ENCODE assay signal across 16 cellular contexts in genomic region chr12:95143784-95144205, GRCh38.
DNase-seq lines count a peak whose midpoint lies in the region; TF ChIP-seq lines count a peak whose summit lies in the region.
"Had no signal": no experiment of that assay in that cellular context is flagged by ENCODE, and none has a peak within 500 bp of the region (broad histone marks: within the 10 kb centered on the region; RNA-seq: fewer than 3 reads in every experiment).

No MANE protein-coding gene starts in this region.

- no peak overlapping the region for H2AK5ac ChIP-seq in H9 (ENCODE audit: insufficient read length, low read length)

- no peak overlapping the region for H3K14ac ChIP-seq in H9 (ENCODE audit: insufficient read depth, low read length)

- no peak overlapping the region for H3K23ac ChIP-seq in H9 (ENCODE audit: insufficient read length, low read depth, low read length)

- no peak overlapping the region for H3K18ac ChIP-seq in H9 (ENCODE audit: insufficient read length, low read depth, low read length)

- no peaks in the 10 kb centered on the region for H4K20me1 ChIP-seq in H9 (ENCODE audit: control insufficient read depth, insufficient read depth, insufficient read length)

- no peak overlapping the region for H2BK120ac ChIP-seq in H9 (ENCODE audit: low read depth, low read length, poor library complexity, severe bottlenecking)

- H2BK12ac ChIP-seq in H9 (ENCODE audit: insufficient read length, low read depth, low read length): no peak overlapping the region

- H3K27ac Mint-ChIP-seq in H9: peak overlapping the region in 2 of 3 experiments; percentile 30 to 91; a peak in 3 of 7 replicates
- peak overlapping the region; percentile 32 for H3K27ac Mint-ChIP-seq in endothelial cell (ENCODE audit: unreplicated experiment)
- H3K27ac Mint-ChIP-seq in progenitor cell of endocrine pancreas: peak overlapping the region; percentile 29
- H3K27ac Mint-ChIP-seq in activated CD4-positive, alpha-beta memory T cell treated with anti-CD3 and anti-CD28 coated beads, Interleukin-2, amount 10 ng/mL, durations not matched to agents 7 days and 5 days: no peak overlapping the region
- H3K27ac Mint-ChIP-seq: CD14-positive monocyte; IgD-negative memory B cell; mesothelial cell of epicardium; stimulated activated memory B cell treated with anti-CD40 and anti-IgM and Interleukin-4, amounts not matched to agents 10 μg/mL and 1 μg/mL and 100 μg/mL, for 72 hours had no signal

- no peaks in the 10 kb centered on the region for H3K23me2 ChIP-seq in H9 (ENCODE audit: insufficient read length, low read depth, low read length, poor library complexity, severe bottlenecking)

- POLR2A ChIA-PET in activated CD4-positive, alpha-beta memory T cell treated with anti-CD3 and anti-CD28 coated beads, Interleukin-2, amount 10 ng/mL, durations not matched to agents 7 days and 5 days (lab: Charles Lee): no interaction called here

- H2BK15ac ChIP-seq in H9 (ENCODE audit: low read depth, low read length): no peak overlapping the region

- no peak overlapping the region for H4K5ac ChIP-seq in H9 (ENCODE audit: insufficient read length, low read depth, low read length)

- no peaks in the 10 kb centered on the region for H3K9me3 ChIP-seq in H9 (ENCODE audit: control insufficient read depth, low read depth, low read length)
- no peaks in the 10 kb centered on the region for H3K9me3 ChIP-seq in iPS-18a (ENCODE audit: control insufficient read depth, low read depth, low read length)

- no peak overlapping the region for H3T11ph ChIP-seq in H9 (ENCODE audit: low read length)

- TF ChIP-seq CTCF in H9 (conservative IDR thresholded peaks at IDR 0.05): no peak
- TF ChIP-seq CTCF in endothelial cell (IDR thresholded peaks at IDR 0.05; ENCODE audit: unreplicated experiment): no peak
- TF ChIP-seq CTCF in progenitor cell of endocrine pancreas (IDR thresholded peaks at IDR 0.05; ENCODE audit: unreplicated experiment): no peak

- H3K4me1 ChIP-seq in H9 (ENCODE audit: insufficient read depth, low read length) (no peaks in the 10 kb centered on the region), iPS-18a (ENCODE audit: control insufficient read depth, low read depth, low read length) (peaks cover 15% of the 10 kb centered on the region)

- H3K9me3 Mint-ChIP-seq in H9: peaks cover 0 to 5% of the 10 kb centered on the region in 2 experiments; a peak in 2 of 5 replicates
- no peaks in the 10 kb centered on the region for H3K9me3 Mint-ChIP-seq in endothelial cell (ENCODE audit: unreplicated experiment)
- H3K9me3 Mint-ChIP-seq in progenitor cell of endocrine pancreas (ENCODE audit: low read depth): no peaks in the 10 kb centered on the region
- H3K9me3 Mint-ChIP-seq in activated CD4-positive, alpha-beta memory T cell treated with anti-CD3 and anti-CD28 coated beads, Interleukin-2, amount 10 ng/mL, durations not matched to agents 7 days and 5 days: no peaks in the 10 kb centered on the region
- H3K9me3 Mint-ChIP-seq: CD14-positive monocyte; IgD-negative memory B cell; mesothelial cell of epicardium; stimulated activated memory B cell treated with anti-CD40 and anti-IgM and Interleukin-4, amounts not matched to agents 10 μg/mL and 1 μg/mL and 100 μg/mL, for 72 hours had no signal

- peaks cover 19 to 23% of the 10 kb centered on the region in 2 experiments for H3K4me1 Mint-ChIP-seq in H9
- H3K4me1 Mint-ChIP-seq in endothelial cell (ENCODE audit: unreplicated experiment): peaks cover 17% of the 10 kb centered on the region
- H3K4me1 Mint-ChIP-seq in progenitor cell of endocrine pancreas (ENCODE audit: low read depth): peaks cover 14% of the 10 kb centered on the region
- H3K4me1 Mint-ChIP-seq in activated CD4-positive, alpha-beta memory T cell treated with anti-CD3 and anti-CD28 coated beads, Interleukin-2, amount 10 ng/mL, durations not matched to agents 7 days and 5 days: no peaks in the 10 kb centered on the region
- H3K4me1 Mint-ChIP-seq: CD14-positive monocyte, IgD-negative memory B cell had no signal

- peaks cover 3 to 34% (median 28%) of the 10 kb centered on the region in 3 experiments; a peak in 6 of 7 replicates for H3K36me3 Mint-ChIP-seq in H9 (ENCODE audit: insufficient read depth in 1 of 3, low read depth in 3 of 3)
- H3K36me3 Mint-ChIP-seq in endothelial cell (ENCODE audit: low read depth, unreplicated experiment): peaks cover 5% of the 10 kb centered on the region
- H3K36me3 Mint-ChIP-seq in progenitor cell of endocrine pancreas (ENCODE audit: insufficient read depth): peaks cover 22% of the 10 kb centered on the region
- no peaks in the 10 kb centered on the region for H3K36me3 Mint-ChIP-seq in activated CD4-positive, alpha-beta memory T cell treated with anti-CD3 and anti-CD28 coated beads, Interleukin-2, amount 10 ng/mL, durations not matched to agents 7 days and 5 days (ENCODE audit: low read depth)
- H3K36me3 Mint-ChIP-seq: stimulated activated memory B cell treated with anti-CD40 and anti-IgM and Interleukin-4, amounts not matched to agents 10 μg/mL and 1 μg/mL and 100 μg/mL, for 72 hours had no signal

- H3K27me3 Mint-ChIP-seq in H9 (ENCODE audit: low read depth) (no peaks in the 10 kb centered on the region), endothelial cell (ENCODE audit: unreplicated experiment) (no peaks in the 10 kb centered on the region), progenitor cell of endocrine pancreas (no peaks in the 10 kb centered on the region)
- no peaks in the 10 kb centered on the region for H3K27me3 Mint-ChIP-seq in activated CD4-positive, alpha-beta memory T cell treated with anti-CD3 and anti-CD28 coated beads, Interleukin-2, amount 10 ng/mL, durations not matched to agents 7 days and 5 days
- H3K27me3 Mint-ChIP-seq: IgD-negative memory B cell; stimulated activated memory B cell treated with anti-CD40 and anti-IgM and Interleukin-4, amounts not matched to agents 10 μg/mL and 1 μg/mL and 100 μg/mL, for 72 hours had no signal

- H3K79me2 ChIP-seq in H9 (ENCODE audit: insufficient read depth, low read length): no peaks in the 10 kb centered on the region

- no peak overlapping the region for H3K4me3 ChIP-seq in iPS-18a (ENCODE audit: low read length)

- CTCF ChIA-PET in activated CD4-positive, alpha-beta memory T cell treated with anti-CD3 and anti-CD28 coated beads, Interleukin-2, amount 10 ng/mL, durations not matched to agents 7 days and 5 days (lab: Charles Lee): interaction anchor here (1.2 kb wide), 1 partner anchor 391 kb away, joined by 3 read pairs; no protein-coding TSS in a partner anchor

- no peak overlapping the region for H3K9ac ChIP-seq in H9 (ENCODE audit: extremely low read depth, insufficient read length, low read length)
- no peak overlapping the region for H3K9ac ChIP-seq in iPS-18a (ENCODE audit: low read length)

- H3K27me3 ChIP-seq in H9 (ENCODE audit: insufficient read depth, low read length) (no peaks in the 10 kb centered on the region), iPS-18a (ENCODE audit: control insufficient read depth, insufficient read depth, low read length) (no peaks in the 10 kb centered on the region)

- no peak for DNase-seq in H9
- no peak for DNase-seq in endothelial cell (ENCODE audit: low spot score)
- no peak for DNase-seq in progenitor cell of endocrine pancreas (ENCODE audit: low spot score, unreplicated experiment)
- no peak for DNase-seq in activated naive CD4-positive, alpha-beta T cell (lab: John Stamatoyannopoulos, UW)
- no peak for DNase-seq in effector CD8-positive, alpha-beta T cell (lab: John Stamatoyannopoulos, UW)
- DNase-seq in LoVo (ENCODE audit: low spot score): no peak
- no peak for DNase-seq in activated CD4-positive, alpha-beta memory T cell treated with anti-CD3 and anti-CD28 coated beads, Interleukin-2, amount 10 ng/mL, durations not matched to agents 7 days and 5 days
- DNase-seq: activated naive CD4-positive, alpha-beta T cell treated with Interleukin-2 at 50 U/mL for 16 hours; caudate nucleus; NCI-H1092; stimulated activated CD4-positive, alpha-beta T cell treated with anti-CD3 and anti-CD28 coated beads, Interleukin-4, amount 100 ng/mL, for 4 hours had no signal

- no peaks in the 10 kb centered on the region for H3K36me3 ChIP-seq in iPS-18a (ENCODE audit: control insufficient read depth, low read depth, low read length)

- H2BK20ac ChIP-seq in H9 (ENCODE audit: low read depth, low read length, poor library complexity, severe bottlenecking): no peak overlapping the region

- H2AFZ ChIP-seq in H9 (ENCODE audit: low read length): no peak overlapping the region

- no peak overlapping the region for H4K91ac ChIP-seq in H9 (ENCODE audit: insufficient read length, low read depth, low read length)

- H3K27ac ChIP-seq in H9 (ENCODE audit: insufficient read length, low read depth, low read length) (no peak overlapping the region), iPS-18a (ENCODE audit: low read length) (peak overlapping the region; percentile 33)

- no peak overlapping the region for H4K8ac ChIP-seq in H9 (replicated peaks; ENCODE audit: insufficient read length, low read depth, low read length)

- no peak overlapping the region for H3K56ac ChIP-seq in H9 (ENCODE audit: insufficient read length, low read depth, low read length)

- no peak overlapping the region for H3K4ac ChIP-seq in H9 (ENCODE audit: low read depth, low read length)

- WGBS in H9 (ENCODE audit: extremely low coverage, insufficient read length, low lambda C conversion rate): no CpG with 5 or more reads among the region's 3 CpGs

- H2BK5ac ChIP-seq in H9 (ENCODE audit: insufficient read length, low read length): no peak overlapping the region

- H3K4me3 Mint-ChIP-seq in H9 (no peak overlapping the region), endothelial cell (ENCODE audit: unreplicated experiment) (no peak overlapping the region), progenitor cell of endocrine pancreas (ENCODE audit: low read depth) (no peak overlapping the region)
- H3K4me3 Mint-ChIP-seq in activated CD4-positive, alpha-beta memory T cell treated with anti-CD3 and anti-CD28 coated beads, Interleukin-2, amount 10 ng/mL, durations not matched to agents 7 days and 5 days: no peak overlapping the region
- H3K4me3 Mint-ChIP-seq: CD14-positive monocyte; IgD-negative memory B cell; mesothelial cell of epicardium; stimulated activated memory B cell treated with anti-CD40 and anti-IgM and Interleukin-4, amounts not matched to agents 10 μg/mL and 1 μg/mL and 100 μg/mL, for 72 hours had no signal

- H3K79me1 ChIP-seq in H9 (ENCODE audit: insufficient read depth, low read depth, low read length, poor library complexity, severe bottlenecking): no peaks in the 10 kb centered on the region

- H3K4me2 ChIP-seq in H9 (ENCODE audit: insufficient read depth, insufficient read length, low read length): no peak overlapping the region
